1 cellular context compared by ENCODE assay signal in the genomic region with DNA sequence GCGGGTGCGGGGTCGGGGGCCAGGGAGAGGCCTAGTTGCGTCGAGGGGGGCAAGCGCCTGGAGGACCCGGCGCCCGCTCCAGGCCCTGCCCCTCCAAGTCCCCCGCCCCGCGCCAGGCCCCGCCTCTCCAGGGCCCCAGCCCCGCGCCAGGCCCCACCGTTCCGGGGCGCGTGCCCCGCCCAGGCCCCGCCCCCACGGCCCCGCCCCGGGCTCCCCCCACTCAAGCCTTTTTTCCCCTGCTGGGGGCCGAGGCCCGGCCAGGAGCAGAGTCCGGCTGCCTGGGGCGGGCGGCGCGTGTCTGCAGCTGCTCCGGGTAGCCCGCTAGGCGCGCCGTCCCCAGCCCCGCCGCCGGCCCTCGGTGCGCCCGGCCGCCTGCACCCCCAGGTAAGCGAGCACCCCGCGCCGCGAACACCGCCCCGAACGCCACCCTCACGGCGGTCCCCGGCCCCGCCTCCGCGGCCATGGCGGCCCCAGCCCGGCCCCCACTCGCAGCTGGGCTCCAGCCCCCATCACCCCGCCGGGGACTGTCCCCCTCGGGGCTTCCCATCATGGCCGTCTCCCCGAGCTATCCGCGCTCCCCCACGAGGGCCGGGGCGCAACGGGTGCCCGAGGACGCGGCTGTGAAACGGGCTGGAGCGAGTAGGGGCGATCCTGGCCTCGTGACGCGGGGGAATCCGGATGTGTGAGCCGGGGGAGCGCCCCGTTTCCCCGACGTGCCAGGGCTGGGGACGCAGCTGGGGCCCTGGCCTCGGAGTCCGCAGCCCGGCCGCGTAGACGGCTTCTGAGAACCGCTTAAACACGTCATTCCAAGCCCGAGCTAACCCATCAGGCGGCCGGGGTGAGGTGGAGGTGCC.
TF ChIP-seq lines count a peak whose summit lies in the region.

A gene with protein sequence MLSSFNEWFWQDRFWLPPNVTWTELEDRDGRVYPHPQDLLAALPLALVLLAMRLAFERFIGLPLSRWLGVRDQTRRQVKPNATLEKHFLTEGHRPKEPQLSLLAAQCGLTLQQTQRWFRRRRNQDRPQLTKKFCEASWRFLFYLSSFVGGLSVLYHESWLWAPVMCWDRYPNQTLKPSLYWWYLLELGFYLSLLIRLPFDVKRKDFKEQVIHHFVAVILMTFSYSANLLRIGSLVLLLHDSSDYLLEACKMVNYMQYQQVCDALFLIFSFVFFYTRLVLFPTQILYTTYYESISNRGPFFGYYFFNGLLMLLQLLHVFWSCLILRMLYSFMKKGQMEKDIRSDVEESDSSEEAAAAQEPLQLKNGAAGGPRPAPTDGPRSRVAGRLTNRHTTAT (plus strand): TSS at position 260 of the 854 bp plus-strand sequence. CDS start 41,707 bp downstream, outside the sequence.

TF ChIP-seq in HepG2, 621 proteins besides CTCF, POLR2A, EP300 and RAD21 (continued from another document and continues in another):
- TF ChIP-seq, protein P1, sequence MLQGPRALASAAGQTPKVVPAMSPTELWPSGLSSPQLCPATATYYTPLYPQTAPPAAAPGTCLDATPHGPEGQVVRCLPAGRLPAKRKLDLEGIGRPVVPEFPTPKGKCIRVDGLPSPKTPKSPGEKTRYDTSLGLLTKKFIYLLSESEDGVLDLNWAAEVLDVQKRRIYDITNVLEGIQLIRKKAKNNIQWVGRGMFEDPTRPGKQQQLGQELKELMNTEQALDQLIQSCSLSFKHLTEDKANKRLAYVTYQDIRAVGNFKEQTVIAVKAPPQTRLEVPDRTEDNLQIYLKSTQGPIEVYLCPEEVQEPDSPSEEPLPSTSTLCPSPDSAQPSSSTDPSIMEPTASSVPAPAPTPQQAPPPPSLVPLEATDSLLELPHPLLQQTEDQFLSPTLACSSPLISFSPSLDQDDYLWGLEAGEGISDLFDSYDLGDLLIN (CRISPR knock-in tag; IDR thresholded peaks at IDR 0.05; ENCODE audit: borderline replicate concordance): no peak
- TF ChIP-seq, protein P2, sequence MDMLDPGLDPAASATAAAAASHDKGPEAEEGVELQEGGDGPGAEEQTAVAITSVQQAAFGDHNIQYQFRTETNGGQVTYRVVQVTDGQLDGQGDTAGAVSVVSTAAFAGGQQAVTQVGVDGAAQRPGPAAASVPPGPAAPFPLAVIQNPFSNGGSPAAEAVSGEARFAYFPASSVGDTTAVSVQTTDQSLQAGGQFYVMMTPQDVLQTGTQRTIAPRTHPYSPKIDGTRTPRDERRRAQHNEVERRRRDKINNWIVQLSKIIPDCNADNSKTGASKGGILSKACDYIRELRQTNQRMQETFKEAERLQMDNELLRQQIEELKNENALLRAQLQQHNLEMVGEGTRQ (IDR thresholded peaks at IDR 0.05; ENCODE audit: low read depth, low read length): no peak
- TF ChIP-seq, protein P2 (CRISPR knock-in tag; IDR thresholded peaks at IDR 0.05; ENCODE audit: borderline replicate concordance): no peak
- no peak for TF ChIP-seq ZNF549 (CRISPR knock-in tag; IDR thresholded peaks at IDR 0.05)
- TF ChIP-seq CBX1 (IDR thresholded peaks at IDR 0.05; ENCODE audit: low read depth): no peak
- no peak for TF ChIP-seq FOXP1 (IDR thresholded peaks at IDR 0.05)
- TF ChIP-seq FOXP1 (CRISPR knock-in tag; IDR thresholded peaks at IDR 0.05): no peak
- no peak for TF ChIP-seq ZNF34 (CRISPR knock-in tag; IDR thresholded peaks at IDR 0.05; ENCODE audit: borderline replicate concordance)
- peak; percentile 60; the same call in 1 of the 3 replicates for TF ChIP-seq MXI1 (IDR thresholded peaks at IDR 0.05; ENCODE audit: borderline replicate concordance, low read depth, low read length)
- no peak for TF ChIP-seq KAT8 (CRISPR knock-in tag; IDR thresholded peaks at IDR 0.05)
- 0 out of 2 replicates have a peak, but pooled peaks have one; percentile 53 for TF ChIP-seq ARNT2 (CRISPR knock-in tag; IDR thresholded peaks at IDR 0.05; ENCODE audit: low read depth)
- TF ChIP-seq CENPT (CRISPR knock-in tag; IDR thresholded peaks at IDR 0.05; ENCODE audit: low read depth): no peak
- no peak for TF ChIP-seq ZNF24 (IDR thresholded peaks at IDR 0.05)
- TF ChIP-seq ZNF713 (CRISPR knock-in tag; IDR thresholded peaks at IDR 0.05): no peak
- TF ChIP-seq, protein P3, sequence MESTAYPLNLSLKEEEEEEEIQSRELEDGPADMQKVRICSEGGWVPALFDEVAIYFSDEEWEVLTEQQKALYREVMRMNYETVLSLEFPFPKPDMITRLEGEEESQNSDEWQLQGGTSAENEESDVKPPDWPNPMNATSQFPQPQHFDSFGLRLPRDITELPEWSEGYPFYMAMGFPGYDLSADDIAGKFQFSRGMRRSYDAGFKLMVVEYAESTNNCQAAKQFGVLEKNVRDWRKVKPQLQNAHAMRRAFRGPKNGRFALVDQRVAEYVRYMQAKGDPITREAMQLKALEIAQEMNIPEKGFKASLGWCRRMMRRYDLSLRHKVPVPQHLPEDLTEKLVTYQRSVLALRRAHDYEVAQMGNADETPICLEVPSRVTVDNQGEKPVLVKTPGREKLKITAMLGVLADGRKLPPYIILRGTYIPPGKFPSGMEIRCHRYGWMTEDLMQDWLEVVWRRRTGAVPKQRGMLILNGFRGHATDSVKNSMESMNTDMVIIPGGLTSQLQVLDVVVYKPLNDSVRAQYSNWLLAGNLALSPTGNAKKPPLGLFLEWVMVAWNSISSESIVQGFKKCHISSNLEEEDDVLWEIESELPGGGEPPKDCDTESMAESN (CRISPR knock-in tag; conservative IDR thresholded peaks at IDR 0.05): peak; percentile 59; the same call in 1 of the 2 replicates
- TF ChIP-seq, protein P4, sequence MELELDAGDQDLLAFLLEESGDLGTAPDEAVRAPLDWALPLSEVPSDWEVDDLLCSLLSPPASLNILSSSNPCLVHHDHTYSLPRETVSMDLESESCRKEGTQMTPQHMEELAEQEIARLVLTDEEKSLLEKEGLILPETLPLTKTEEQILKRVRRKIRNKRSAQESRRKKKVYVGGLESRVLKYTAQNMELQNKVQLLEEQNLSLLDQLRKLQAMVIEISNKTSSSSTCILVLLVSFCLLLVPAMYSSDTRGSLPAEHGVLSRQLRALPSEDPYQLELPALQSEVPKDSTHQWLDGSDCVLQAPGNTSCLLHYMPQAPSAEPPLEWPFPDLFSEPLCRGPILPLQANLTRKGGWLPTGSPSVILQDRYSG (CRISPR knock-in tag; IDR thresholded peaks at IDR 0.05): no peak
- TF ChIP-seq, protein P5, sequence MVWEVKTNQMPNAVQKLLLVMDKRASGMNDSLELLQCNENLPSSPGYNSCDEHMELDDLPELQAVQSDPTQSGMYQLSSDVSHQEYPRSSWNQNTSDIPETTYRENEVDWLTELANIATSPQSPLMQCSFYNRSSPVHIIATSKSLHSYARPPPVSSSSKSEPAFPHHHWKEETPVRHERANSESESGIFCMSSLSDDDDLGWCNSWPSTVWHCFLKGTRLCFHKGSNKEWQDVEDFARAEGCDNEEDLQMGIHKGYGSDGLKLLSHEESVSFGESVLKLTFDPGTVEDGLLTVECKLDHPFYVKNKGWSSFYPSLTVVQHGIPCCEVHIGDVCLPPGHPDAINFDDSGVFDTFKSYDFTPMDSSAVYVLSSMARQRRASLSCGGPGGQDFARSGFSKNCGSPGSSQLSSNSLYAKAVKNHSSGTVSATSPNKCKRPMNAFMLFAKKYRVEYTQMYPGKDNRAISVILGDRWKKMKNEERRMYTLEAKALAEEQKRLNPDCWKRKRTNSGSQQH (CRISPR knock-in tag; IDR thresholded peaks at IDR 0.05; ENCODE audit: low read depth): no peak; the same call in 1 of the 2 replicates
- no peak for TF ChIP-seq ZNF644 (CRISPR knock-in tag; IDR thresholded peaks at IDR 0.05; ENCODE audit: low read depth)
- peak; percentile 32; the same call in 1 of the 2 replicates for TF ChIP-seq IRF2 (CRISPR knock-in tag; IDR thresholded peaks at IDR 0.05)
- no peak for TF ChIP-seq ZNF317 (CRISPR knock-in tag; IDR thresholded peaks at IDR 0.05)
- no peak for TF ChIP-seq ZNF678 (CRISPR knock-in tag; IDR thresholded peaks at IDR 0.05)
- TF ChIP-seq, protein P6, sequence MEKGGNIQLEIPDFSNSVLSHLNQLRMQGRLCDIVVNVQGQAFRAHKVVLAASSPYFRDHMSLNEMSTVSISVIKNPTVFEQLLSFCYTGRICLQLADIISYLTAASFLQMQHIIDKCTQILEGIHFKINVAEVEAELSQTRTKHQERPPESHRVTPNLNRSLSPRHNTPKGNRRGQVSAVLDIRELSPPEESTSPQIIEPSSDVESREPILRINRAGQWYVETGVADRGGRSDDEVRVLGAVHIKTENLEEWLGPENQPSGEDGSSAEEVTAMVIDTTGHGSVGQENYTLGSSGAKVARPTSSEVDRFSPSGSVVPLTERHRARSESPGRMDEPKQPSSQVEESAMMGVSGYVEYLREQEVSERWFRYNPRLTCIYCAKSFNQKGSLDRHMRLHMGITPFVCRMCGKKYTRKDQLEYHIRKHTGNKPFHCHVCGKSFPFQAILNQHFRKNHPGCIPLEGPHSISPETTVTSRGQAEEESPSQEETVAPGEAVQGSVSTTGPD (CRISPR knock-in tag; IDR thresholded peaks at IDR 0.05): no peak
- no peak for TF ChIP-seq ZNF451 (CRISPR knock-in tag; IDR thresholded peaks at IDR 0.05)
- no peak for TF ChIP-seq ZBTB1 (CRISPR knock-in tag; IDR thresholded peaks at IDR 0.05; ENCODE audit: borderline replicate concordance)
- TF ChIP-seq, protein P7, sequence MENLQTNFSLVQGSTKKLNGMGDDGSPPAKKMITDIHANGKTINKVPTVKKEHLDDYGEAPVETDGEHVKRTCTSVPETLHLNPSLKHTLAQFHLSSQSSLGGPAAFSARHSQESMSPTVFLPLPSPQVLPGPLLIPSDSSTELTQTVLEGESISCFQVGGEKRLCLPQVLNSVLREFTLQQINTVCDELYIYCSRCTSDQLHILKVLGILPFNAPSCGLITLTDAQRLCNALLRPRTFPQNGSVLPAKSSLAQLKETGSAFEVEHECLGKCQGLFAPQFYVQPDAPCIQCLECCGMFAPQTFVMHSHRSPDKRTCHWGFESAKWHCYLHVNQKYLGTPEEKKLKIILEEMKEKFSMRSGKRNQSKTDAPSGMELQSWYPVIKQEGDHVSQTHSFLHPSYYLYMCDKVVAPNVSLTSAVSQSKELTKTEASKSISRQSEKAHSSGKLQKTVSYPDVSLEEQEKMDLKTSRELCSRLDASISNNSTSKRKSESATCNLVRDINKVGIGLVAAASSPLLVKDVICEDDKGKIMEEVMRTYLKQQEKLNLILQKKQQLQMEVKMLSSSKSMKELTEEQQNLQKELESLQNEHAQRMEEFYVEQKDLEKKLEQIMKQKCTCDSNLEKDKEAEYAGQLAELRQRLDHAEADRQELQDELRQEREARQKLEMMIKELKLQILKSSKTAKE (CRISPR knock-in tag; IDR thresholded peaks at IDR 0.05; ENCODE audit: borderline replicate concordance): no peak
- no peak for TF ChIP-seq RFX3 (CRISPR knock-in tag; IDR thresholded peaks at IDR 0.05)
- no peak for TF ChIP-seq ZNF263 (CRISPR knock-in tag; IDR thresholded peaks at IDR 0.05)
- no peak for TF ChIP-seq PPARG (CRISPR knock-in tag; conservative IDR thresholded peaks at IDR 0.05)
- no peak for TF ChIP-seq ZFAT (CRISPR knock-in tag; conservative IDR thresholded peaks at IDR 0.05)
- TF ChIP-seq ZNF543 (CRISPR knock-in tag; IDR thresholded peaks at IDR 0.05): no peak
- TF ChIP-seq YEATS4 (CRISPR knock-in tag; IDR thresholded peaks at IDR 0.05; ENCODE audit: borderline replicate concordance): no peak; the same call in 1 of the 2 replicates
- no peak for TF ChIP-seq ATAD3A (CRISPR knock-in tag; IDR thresholded peaks at IDR 0.05)
- no peak for TF ChIP-seq SYNCRIP (IDR thresholded peaks at IDR 0.05; ENCODE audit: insufficient read depth, low read depth, low read length)
- no peak for TF ChIP-seq WIZ (CRISPR knock-in tag; IDR thresholded peaks at IDR 0.05)
- no peak for TF ChIP-seq ZNF567 (CRISPR knock-in tag; IDR thresholded peaks at IDR 0.05; ENCODE audit: borderline replicate concordance)
- TF ChIP-seq HNRNPK (IDR thresholded peaks at IDR 0.05; ENCODE audit: low read depth, low read length, poor library complexity, severe bottlenecking): no peak
- TF ChIP-seq, protein P8, sequence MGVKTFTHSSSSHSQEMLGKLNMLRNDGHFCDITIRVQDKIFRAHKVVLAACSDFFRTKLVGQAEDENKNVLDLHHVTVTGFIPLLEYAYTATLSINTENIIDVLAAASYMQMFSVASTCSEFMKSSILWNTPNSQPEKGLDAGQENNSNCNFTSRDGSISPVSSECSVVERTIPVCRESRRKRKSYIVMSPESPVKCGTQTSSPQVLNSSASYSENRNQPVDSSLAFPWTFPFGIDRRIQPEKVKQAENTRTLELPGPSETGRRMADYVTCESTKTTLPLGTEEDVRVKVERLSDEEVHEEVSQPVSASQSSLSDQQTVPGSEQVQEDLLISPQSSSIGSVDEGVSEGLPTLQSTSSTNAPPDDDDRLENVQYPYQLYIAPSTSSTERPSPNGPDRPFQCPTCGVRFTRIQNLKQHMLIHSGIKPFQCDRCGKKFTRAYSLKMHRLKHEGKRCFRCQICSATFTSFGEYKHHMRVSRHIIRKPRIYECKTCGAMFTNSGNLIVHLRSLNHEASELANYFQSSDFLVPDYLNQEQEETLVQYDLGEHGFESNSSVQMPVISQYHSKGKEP (CRISPR knock-in tag; IDR thresholded peaks at IDR 0.05): no peak
- TF ChIP-seq, protein P9, sequence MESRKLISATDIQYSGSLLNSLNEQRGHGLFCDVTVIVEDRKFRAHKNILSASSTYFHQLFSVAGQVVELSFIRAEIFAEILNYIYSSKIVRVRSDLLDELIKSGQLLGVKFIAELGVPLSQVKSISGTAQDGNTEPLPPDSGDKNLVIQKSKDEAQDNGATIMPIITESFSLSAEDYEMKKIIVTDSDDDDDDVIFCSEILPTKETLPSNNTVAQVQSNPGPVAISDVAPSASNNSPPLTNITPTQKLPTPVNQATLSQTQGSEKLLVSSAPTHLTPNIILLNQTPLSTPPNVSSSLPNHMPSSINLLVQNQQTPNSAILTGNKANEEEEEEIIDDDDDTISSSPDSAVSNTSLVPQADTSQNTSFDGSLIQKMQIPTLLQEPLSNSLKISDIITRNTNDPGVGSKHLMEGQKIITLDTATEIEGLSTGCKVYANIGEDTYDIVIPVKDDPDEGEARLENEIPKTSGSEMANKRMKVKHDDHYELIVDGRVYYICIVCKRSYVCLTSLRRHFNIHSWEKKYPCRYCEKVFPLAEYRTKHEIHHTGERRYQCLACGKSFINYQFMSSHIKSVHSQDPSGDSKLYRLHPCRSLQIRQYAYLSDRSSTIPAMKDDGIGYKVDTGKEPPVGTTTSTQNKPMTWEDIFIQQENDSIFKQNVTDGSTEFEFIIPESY (CRISPR knock-in tag; IDR thresholded peaks at IDR 0.05): no peak
- TF ChIP-seq HDAC6 (IDR thresholded peaks at IDR 0.05; ENCODE audit: low read depth, low read length): no peak
- no peak for TF ChIP-seq STAG1 (CRISPR knock-in tag; IDR thresholded peaks at IDR 0.05)
- TF ChIP-seq, protein P10, sequence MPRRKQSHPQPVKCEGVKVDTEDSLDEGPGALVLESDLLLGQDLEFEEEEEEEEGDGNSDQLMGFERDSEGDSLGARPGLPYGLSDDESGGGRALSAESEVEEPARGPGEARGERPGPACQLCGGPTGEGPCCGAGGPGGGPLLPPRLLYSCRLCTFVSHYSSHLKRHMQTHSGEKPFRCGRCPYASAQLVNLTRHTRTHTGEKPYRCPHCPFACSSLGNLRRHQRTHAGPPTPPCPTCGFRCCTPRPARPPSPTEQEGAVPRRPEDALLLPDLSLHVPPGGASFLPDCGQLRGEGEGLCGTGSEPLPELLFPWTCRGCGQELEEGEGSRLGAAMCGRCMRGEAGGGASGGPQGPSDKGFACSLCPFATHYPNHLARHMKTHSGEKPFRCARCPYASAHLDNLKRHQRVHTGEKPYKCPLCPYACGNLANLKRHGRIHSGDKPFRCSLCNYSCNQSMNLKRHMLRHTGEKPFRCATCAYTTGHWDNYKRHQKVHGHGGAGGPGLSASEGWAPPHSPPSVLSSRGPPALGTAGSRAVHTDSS (CRISPR knock-in tag; conservative IDR thresholded peaks at IDR 0.05): 0 out of 2 replicates have a peak, but pooled peaks have one; percentile 15
- TF ChIP-seq ZNF746 (CRISPR knock-in tag; IDR thresholded peaks at IDR 0.05): no peak
